In the genomic region with DNA sequence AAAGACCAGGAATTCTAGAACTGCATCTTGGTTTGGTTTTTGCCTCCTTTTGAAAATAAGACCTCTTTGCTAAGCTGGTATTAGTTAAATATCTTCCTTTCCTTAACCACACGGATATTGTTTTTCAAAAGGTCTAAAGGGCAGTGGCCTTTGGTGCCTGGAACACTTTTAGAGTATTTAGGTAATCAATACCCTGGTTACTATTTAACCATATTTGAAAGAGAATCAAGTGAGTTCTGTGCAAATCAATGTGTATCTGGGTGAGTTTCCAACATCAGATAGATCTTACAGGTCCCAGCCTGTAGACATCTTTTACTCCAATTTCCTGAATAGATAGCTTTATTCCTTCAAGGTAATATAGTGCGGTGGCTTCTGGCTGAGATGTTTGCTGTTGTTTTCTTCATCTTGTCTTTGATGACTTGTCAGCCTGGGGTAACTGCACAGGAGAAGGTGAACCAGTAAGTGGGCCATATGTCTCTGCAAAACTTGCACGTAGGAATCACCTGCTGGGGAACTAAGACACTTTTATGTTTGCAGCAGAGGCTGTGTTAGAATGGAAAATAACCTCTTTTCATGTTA, we compare ENCODE assay signal across 1 cellular context.
TF ChIP-seq lines count a peak whose summit lies in the region.

A gene (plus strand): TSS at position 277 of the 579 bp plus-strand sequence. CDS start 105 bp downstream, at position 382.

TF ChIP-seq in GM23338, 12 proteins besides CTCF, POLR2A, EP300 and RAD21 (continued from another document):
- TF ChIP-seq, protein P1, sequence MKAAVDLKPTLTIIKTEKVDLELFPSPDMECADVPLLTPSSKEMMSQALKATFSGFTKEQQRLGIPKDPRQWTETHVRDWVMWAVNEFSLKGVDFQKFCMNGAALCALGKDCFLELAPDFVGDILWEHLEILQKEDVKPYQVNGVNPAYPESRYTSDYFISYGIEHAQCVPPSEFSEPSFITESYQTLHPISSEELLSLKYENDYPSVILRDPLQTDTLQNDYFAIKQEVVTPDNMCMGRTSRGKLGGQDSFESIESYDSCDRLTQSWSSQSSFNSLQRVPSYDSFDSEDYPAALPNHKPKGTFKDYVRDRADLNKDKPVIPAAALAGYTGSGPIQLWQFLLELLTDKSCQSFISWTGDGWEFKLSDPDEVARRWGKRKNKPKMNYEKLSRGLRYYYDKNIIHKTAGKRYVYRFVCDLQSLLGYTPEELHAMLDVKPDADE (IDR thresholded peaks at IDR 0.05): no peak
- TF ChIP-seq EZH2phosphoT487 (IDR thresholded peaks at IDR 0.05; ENCODE audit: unreplicated experiment): no peak
- no peak for TF ChIP-seq ZNF114 (CRISPR knock-in tag; IDR thresholded peaks at IDR 0.05)
- TF ChIP-seq, protein P2, sequence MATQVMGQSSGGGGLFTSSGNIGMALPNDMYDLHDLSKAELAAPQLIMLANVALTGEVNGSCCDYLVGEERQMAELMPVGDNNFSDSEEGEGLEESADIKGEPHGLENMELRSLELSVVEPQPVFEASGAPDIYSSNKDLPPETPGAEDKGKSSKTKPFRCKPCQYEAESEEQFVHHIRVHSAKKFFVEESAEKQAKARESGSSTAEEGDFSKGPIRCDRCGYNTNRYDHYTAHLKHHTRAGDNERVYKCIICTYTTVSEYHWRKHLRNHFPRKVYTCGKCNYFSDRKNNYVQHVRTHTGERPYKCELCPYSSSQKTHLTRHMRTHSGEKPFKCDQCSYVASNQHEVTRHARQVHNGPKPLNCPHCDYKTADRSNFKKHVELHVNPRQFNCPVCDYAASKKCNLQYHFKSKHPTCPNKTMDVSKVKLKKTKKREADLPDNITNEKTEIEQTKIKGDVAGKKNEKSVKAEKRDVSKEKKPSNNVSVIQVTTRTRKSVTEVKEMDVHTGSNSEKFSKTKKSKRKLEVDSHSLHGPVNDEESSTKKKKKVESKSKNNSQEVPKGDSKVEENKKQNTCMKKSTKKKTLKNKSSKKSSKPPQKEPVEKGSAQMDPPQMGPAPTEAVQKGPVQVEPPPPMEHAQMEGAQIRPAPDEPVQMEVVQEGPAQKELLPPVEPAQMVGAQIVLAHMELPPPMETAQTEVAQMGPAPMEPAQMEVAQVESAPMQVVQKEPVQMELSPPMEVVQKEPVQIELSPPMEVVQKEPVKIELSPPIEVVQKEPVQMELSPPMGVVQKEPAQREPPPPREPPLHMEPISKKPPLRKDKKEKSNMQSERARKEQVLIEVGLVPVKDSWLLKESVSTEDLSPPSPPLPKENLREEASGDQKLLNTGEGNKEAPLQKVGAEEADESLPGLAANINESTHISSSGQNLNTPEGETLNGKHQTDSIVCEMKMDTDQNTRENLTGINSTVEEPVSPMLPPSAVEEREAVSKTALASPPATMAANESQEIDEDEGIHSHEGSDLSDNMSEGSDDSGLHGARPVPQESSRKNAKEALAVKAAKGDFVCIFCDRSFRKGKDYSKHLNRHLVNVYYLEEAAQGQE (IDR thresholded peaks at IDR 0.05; ENCODE audit: unreplicated experiment): no peak
- TF ChIP-seq, protein P3, sequence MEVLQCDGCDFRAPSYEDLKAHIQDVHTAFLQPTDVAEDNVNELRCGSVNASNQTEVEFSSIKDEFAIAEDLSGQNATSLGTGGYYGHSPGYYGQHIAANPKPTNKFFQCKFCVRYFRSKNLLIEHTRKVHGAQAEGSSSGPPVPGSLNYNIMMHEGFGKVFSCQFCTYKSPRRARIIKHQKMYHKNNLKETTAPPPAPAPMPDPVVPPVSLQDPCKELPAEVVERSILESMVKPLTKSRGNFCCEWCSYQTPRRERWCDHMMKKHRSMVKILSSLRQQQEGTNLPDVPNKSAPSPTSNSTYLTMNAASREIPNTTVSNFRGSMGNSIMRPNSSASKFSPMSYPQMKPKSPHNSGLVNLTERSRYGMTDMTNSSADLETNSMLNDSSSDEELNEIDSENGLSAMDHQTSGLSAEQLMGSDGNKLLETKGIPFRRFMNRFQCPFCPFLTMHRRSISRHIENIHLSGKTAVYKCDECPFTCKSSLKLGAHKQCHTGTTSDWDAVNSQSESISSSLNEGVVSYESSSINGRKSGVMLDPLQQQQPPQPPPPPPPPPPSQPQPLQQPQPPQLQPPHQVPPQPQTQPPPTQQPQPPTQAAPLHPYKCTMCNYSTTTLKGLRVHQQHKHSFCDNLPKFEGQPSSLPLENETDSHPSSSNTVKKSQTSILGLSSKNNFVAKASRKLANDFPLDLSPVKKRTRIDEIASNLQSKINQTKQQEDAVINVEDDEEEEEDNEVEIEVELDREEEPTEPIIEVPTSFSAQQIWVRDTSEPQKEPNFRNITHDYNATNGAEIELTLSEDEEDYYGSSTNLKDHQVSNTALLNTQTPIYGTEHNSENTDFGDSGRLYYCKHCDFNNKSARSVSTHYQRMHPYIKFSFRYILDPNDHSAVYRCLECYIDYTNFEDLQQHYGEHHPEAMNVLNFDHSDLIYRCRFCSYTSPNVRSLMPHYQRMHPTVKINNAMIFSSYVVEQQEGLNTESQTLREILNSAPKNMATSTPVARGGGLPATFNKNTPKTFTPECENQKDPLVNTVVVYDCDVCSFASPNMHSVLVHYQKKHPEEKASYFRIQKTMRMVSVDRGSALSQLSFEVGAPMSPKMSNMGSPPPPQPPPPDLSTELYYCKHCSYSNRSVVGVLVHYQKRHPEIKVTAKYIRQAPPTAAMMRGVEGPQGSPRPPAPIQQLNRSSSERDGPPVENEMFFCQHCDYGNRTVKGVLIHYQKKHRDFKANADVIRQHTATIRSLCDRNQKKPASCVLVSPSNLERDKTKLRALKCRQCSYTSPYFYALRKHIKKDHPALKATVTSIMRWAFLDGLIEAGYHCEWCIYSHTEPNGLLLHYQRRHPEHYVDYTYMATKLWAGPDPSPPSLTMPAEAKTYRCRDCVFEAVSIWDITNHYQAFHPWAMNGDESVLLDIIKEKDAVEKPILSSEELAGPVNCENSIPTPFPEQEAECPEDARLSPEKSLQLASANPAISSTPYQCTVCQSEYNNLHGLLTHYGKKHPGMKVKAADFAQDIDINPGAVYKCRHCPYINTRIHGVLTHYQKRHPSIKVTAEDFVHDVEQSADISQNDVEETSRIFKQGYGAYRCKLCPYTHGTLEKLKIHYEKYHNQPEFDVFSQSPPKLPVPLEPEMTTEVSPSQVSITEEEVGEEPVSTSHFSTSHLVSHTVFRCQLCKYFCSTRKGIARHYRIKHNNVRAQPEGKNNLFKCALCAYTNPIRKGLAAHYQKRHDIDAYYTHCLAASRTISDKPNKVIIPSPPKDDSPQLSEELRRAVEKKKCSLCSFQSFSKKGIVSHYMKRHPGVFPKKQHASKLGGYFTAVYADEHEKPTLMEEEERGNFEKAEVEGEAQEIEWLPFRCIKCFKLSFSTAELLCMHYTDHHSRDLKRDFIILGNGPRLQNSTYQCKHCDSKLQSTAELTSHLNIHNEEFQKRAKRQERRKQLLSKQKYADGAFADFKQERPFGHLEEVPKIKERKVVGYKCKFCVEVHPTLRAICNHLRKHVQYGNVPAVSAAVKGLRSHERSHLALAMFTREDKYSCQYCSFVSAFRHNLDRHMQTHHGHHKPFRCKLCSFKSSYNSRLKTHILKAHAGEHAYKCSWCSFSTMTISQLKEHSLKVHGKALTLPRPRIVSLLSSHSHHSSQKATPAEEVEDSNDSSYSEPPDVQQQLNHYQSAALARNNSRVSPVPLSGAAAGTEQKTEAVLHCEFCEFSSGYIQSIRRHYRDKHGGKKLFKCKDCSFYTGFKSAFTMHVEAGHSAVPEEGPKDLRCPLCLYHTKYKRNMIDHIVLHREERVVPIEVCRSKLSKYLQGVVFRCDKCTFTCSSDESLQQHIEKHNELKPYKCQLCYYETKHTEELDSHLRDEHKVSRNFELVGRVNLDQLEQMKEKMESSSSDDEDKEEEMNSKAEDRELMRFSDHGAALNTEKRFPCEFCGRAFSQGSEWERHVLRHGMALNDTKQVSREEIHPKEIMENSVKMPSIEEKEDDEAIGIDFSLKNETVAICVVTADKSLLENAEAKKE (CRISPR knock-in tag; IDR thresholded peaks at IDR 0.05): no peak
